In genomic region chr1:183025782-183026774, GRCh38 we compare ENCODE assay signal across 8 cellular contexts. TPM values are rescaled to one million over a fixed set of nuclear protein-coding genes. Genes with fewer than 3 reads are reported as not detected.
DNase-seq lines count a peak whose midpoint lies in the region; ATAC-seq and TF ChIP-seq lines count a peak whose summit lies in the region.

No MANE protein-coding gene starts in this region.

- DNase-seq in GM10266 (ENCODE audit: extremely low spot score) (peak; percentile 50), NCI-H2107 treated with DMSO at 0.1 percent for 48 hours (lab: John Stamatoyannopoulos, UW; ENCODE audit: unreplicated experiment) (peak; percentile 91), dorsolateral prefrontal cortex (no peak), psoas muscle (no peak), SHP77 (lab: John Stamatoyannopoulos, UW) (no peak), AML-193 (lab: John Stamatoyannopoulos, UW) (no peak), head of caudate nucleus (no peak), caudate nucleus (lab: John Stamatoyannopoulos, UW) (no peak)

- TF ChIP-seq CTCF in GM10266 (IDR thresholded peaks at IDR 0.05; ENCODE audit: control insufficient read depth, insufficient read depth, low read depth, missing control alignments) (no peak), dorsolateral prefrontal cortex (IDR thresholded peaks at IDR 0.05 in 54 of 56, conservative IDR thresholded peaks at IDR 0.05 in 2 of 56; ENCODE audit: low read depth in 1 of 56, partially characterized antibody in 56 of 56) (no peak), psoas muscle (IDR thresholded peaks at IDR 0.05) (no peak)

- H3K27me3 ChIP-seq in dorsolateral prefrontal cortex (peaks cover 0 to 34% (median 0%) of the 10 kb centered on the region in 45 donors), psoas muscle (ENCODE audit: insufficient read depth in 3 of 3, low read length in 2 of 3) (no peaks in the 10 kb centered on the region)

- 8 to 12% (median 10%) methylated on average over 4 of the region's 4 CpGs for WGBS in psoas muscle, 3 donors

- H3K27ac ChIP-seq in dorsolateral prefrontal cortex, result no peak overlapping the region
- H3K27ac ChIP-seq in psoas muscle, result peak overlapping the region; percentile 100
- H3K27ac ChIP-seq in caudate nucleus (ENCODE audit: low read depth, low read length), result no peak overlapping the region

- peaks cover 0 to 5% of the 10 kb centered on the region in 2 donors for H3K36me3 ChIP-seq in psoas muscle (ENCODE audit: insufficient read depth in 1 of 2, low read depth in 1 of 2)

- intact Hi-C loops in dorsolateral prefrontal cortex (cut with DNase I) (no loop called here), psoas muscle (cut with DNase I) (loop anchor here (5.0 kb wide), 1 partner anchor 76 kb away; no protein-coding TSS in a partner anchor), head of caudate nucleus (cut with DNase I) (no loop called here)

- H3K4me1 ChIP-seq in psoas muscle, result peaks cover 66% of the 10 kb centered on the region

- H3K4me3 ChIP-seq in dorsolateral prefrontal cortex (peak overlapping the region in 43 of 59 donors; percentile 0 to 87 (median 75)), psoas muscle (peak overlapping the region; percentile 89)

- no peak for ATAC-seq in psoas muscle

- H3K9me3 ChIP-seq in psoas muscle, result no peaks in the 10 kb centered on the region

RNA-seq across cellular contexts. Expression of gene LAMC1, which starts 2.9 kb away (rescaled TPM):
- total RNA-seq in dorsolateral prefrontal cortex (10 to 100 TPM; 11.7 to 34.5 (median 20.4) TPM), psoas muscle (10 to 100 TPM; 71.4 to 94.4 (median 80.5) TPM)
- polyA plus RNA-seq in psoas muscle, result 10 to 100 TPM; 28.0 to 39.6 (median 30.5) TPM

Comparison
In these comparisons a context has a peak if more than half of its experiments do, and no peak if none do; other contexts are left out.
1. DNase-seq: peak in GM10266 (single experiment) and NCI-H2107 treated with DMSO at 0.1 percent for 48 hours (single experiment); none in dorsolateral prefrontal cortex (0 of 10), psoas muscle (0 of 2), SHP77 (0 of 2), AML-193 (0 of 2), head of caudate nucleus (0 of 42) and caudate nucleus (0 of 61).
2. intact Hi-C loops: an anchor here in psoas muscle (5.0 kb wide); none called in dorsolateral prefrontal cortex and head of caudate nucleus.